10 cellular contexts compared by ENCODE assay signal in genomic region chr12:12358528-12358927, GRCh38. TPM values are rescaled to one million over a fixed set of nuclear protein-coding genes. Genes with fewer than 3 reads are reported as not detected.
DNase-seq lines count a peak whose midpoint lies in the region; ATAC-seq and TF ChIP-seq lines count a peak whose summit lies in the region.
"Had no signal": no experiment of that assay in that cellular context is flagged by ENCODE, and none has a peak within 500 bp of the region (broad histone marks: within the 10 kb centered on the region; RNA-seq: fewer than 3 reads in every experiment).

No MANE protein-coding gene starts in this region.

- H3K56ac ChIP-seq in IMR-90 (ENCODE audit: extremely low read depth, insufficient read depth, low read length) = no peak overlapping the region
- no peak overlapping the region for H3K56ac ChIP-seq in H9 (ENCODE audit: insufficient read length, low read depth, low read length)

- in situ Hi-C loops in IMR-90 (cut with MboI; ENCODE audit: low sequenced_read_pairs) = no loop called here

- H3K14ac ChIP-seq in IMR-90 (replicated peaks; ENCODE audit: low read depth, low read length) (peak overlapping the region; percentile 84; the same call in 1 of the 2 replicates), H9 (ENCODE audit: insufficient read depth, low read length) (no peak overlapping the region)

- H3K23ac ChIP-seq in IMR-90 (ENCODE audit: low read depth, low read length) (peak overlapping the region; percentile 71; the same call in 1 of the 2 replicates), H9 (ENCODE audit: insufficient read length, low read depth, low read length) (no peak overlapping the region)

- 0 out of 2 replicates have a peak, but pooled peaks cover 2% of the 10 kb centered on the region for H3K79me2 ChIP-seq in H9 (ENCODE audit: insufficient read depth, low read length)

- dilution Hi-C loops in IMR-90 (cut with HindIII; ENCODE audit: low sequenced_read_pairs, unreplicated experiment) = no loop called here

- H3K36me3 ChIP-seq in IMR-90 (ENCODE audit: control insufficient read depth, insufficient read depth, low read length) = peaks cover 4% of the 10 kb centered on the region
- peaks cover 0 to 4% of the 10 kb centered on the region in 2 donors for H3K36me3 ChIP-seq in thyroid gland

- H3K27me3 Mint-ChIP-seq in MCF 10A (ENCODE audit: insufficient read depth, unreplicated experiment) (no peaks in the 10 kb centered on the region), natural killer cell (ENCODE audit: low read depth in 2 of 2) (no peaks in the 10 kb centered on the region), H9 (ENCODE audit: low read depth) (no peaks in the 10 kb centered on the region)

- BruUV-seq in IMR-90 (replicated peaks; lab: Mats Ljungman, UMichigan) (no TSS peak), MCF 10A (replicated peaks; lab: Mats Ljungman, UMichigan) (no TSS peak)

- H2BK15ac ChIP-seq in IMR-90 (ENCODE audit: low read depth, low read length) = no peak overlapping the region
- no peak overlapping the region for H2BK15ac ChIP-seq in H9 (ENCODE audit: low read depth, low read length)

- H2AK9ac ChIP-seq in IMR-90 (replicated peaks; ENCODE audit: low read depth, low read length, poor library complexity) = no peak overlapping the region

- ATAC-seq in IMR-90 (ENCODE audit: low read depth) = no peak
- ATAC-seq in natural killer cell = no peak

- peaks cover 8% of the 10 kb centered on the region for H3K36me3 Mint-ChIP-seq in MCF 10A (ENCODE audit: insufficient read depth, unreplicated experiment)
- no peaks in the 10 kb centered on the region for H3K36me3 Mint-ChIP-seq in natural killer cell
- H3K36me3 Mint-ChIP-seq in H9 (ENCODE audit: insufficient read depth in 1 of 3, low read depth in 3 of 3) = no peaks in the 10 kb centered on the region; a peak in 2 of 7 replicates

- H3K27ac Mint-ChIP-seq in MCF 10A (ENCODE audit: low read depth, unreplicated experiment) (peak overlapping the region; percentile 94), natural killer cell (peak overlapping the region; percentile 92 to 97), H9 (no peak overlapping the region)

- no CpG with 5 or more reads among the region's 4 CpGs for WGBS in IMR-90 (ENCODE audit: extremely low coverage in 2 of 2, insufficient read length in 1 of 2), 2 experiments
- WGBS in H9 (ENCODE audit: extremely low coverage, insufficient read length, low lambda C conversion rate) = no CpG with 5 or more reads among the region's 4 CpGs
- 91 to 94% methylated on average over 4 of the region's 4 CpGs for WGBS in thyroid gland, 2 donors

- H4K8ac ChIP-seq in IMR-90 (ENCODE audit: low read depth in 2 of 2, low read length in 2 of 2) (peak overlapping the region in 1 of 2 experiments; percentile 86; a peak in 2 of 4 replicates), H9 (replicated peaks; ENCODE audit: insufficient read length, low read depth, low read length) (no peak overlapping the region)

- no peak for TF ChIP-seq RAD21 in IMR-90 (IDR thresholded peaks at IDR 0.05; ENCODE audit: low read length)

- H3K4me2 ChIP-seq in IMR-90 (ENCODE audit: low read depth, low read length) (no peak overlapping the region), H9 (ENCODE audit: insufficient read depth, insufficient read length, low read length) (no peak overlapping the region)

- no peak for TF ChIP-seq POLR2A in IMR-90 (IDR thresholded peaks at IDR 0.05; ENCODE audit: low read depth, low read length)
- no peak for TF ChIP-seq POLR2A in thyroid gland (IDR thresholded peaks at IDR 0.05)

- H3K27me3 ChIP-seq in AG04450 (ENCODE audit: control insufficient read depth, insufficient read depth, low read length) (no peaks in the 10 kb centered on the region), IMR-90 (ENCODE audit: control insufficient read depth, insufficient read depth, low read length) (no peaks in the 10 kb centered on the region), H9 (ENCODE audit: insufficient read depth, low read length) (no peaks in the 10 kb centered on the region), thyroid gland (no peaks in the 10 kb centered on the region)

- H2BK12ac ChIP-seq in H9 (ENCODE audit: insufficient read length, low read depth, low read length) = no peak overlapping the region

- peaks cover 3% of the 10 kb centered on the region; the same call in 1 of the 2 replicates for H3K9me1 ChIP-seq in IMR-90 (ENCODE audit: insufficient read depth, low read length)

- no peak overlapping the region for H3K9ac ChIP-seq in IMR-90 (ENCODE audit: low read depth, low read length)
- no peak overlapping the region for H3K9ac ChIP-seq in H9 (ENCODE audit: extremely low read depth, insufficient read length, low read length)

- H3K4me3 ChIP-seq in AG04450 (ENCODE audit: low read depth, low read length) (peak overlapping the region; percentile 93; the same call in 1 of the 2 replicates), IMR-90 (ENCODE audit: insufficient read depth, low read depth, low read length) (no peak overlapping the region), thyroid gland (replicated peaks in 1 of 3) (no peak overlapping the region)

- H2BK5ac ChIP-seq in IMR-90 (ENCODE audit: low read depth, low read length, poor library complexity, severe bottlenecking) = no peak overlapping the region
- no peak overlapping the region for H2BK5ac ChIP-seq in H9 (ENCODE audit: insufficient read length, low read length)

- no peaks in the 10 kb centered on the region for H3K9me3 ChIP-seq in AG04450 (ENCODE audit: control insufficient read depth, insufficient read depth, low read length)
- H3K9me3 ChIP-seq in IMR-90 (ENCODE audit: control insufficient read depth, insufficient read depth, low read length) = no peaks in the 10 kb centered on the region
- H3K9me3 ChIP-seq in H9 (ENCODE audit: control insufficient read depth, low read depth, low read length) = no peaks in the 10 kb centered on the region
- H3K9me3 ChIP-seq in thyroid gland = no peaks in the 10 kb centered on the region

- H3K9me3 Mint-ChIP-seq in MCF 10A (ENCODE audit: unreplicated experiment) (no peaks in the 10 kb centered on the region), natural killer cell (no peaks in the 10 kb centered on the region), H9 (no peaks in the 10 kb centered on the region)

- H4K91ac ChIP-seq in IMR-90 (ENCODE audit: insufficient read depth, low read depth, low read length) (no peak overlapping the region), H9 (ENCODE audit: insufficient read length, low read depth, low read length) (no peak overlapping the region)

- H3K4me3 Mint-ChIP-seq in MCF 10A (ENCODE audit: unreplicated experiment) (peak overlapping the region; percentile 91), natural killer cell (peak overlapping the region; percentile 96), H9 (peak overlapping the region in 1 of 2 experiments; percentile 85; a peak in 2 of 5 replicates)

- H3K27ac ChIP-seq in AG04450 (ENCODE audit: low read depth, low read length) (no peak overlapping the region), IMR-90 (ENCODE audit: insufficient read depth, low read length) (no peak overlapping the region), H9 (ENCODE audit: insufficient read length, low read depth, low read length) (no peak overlapping the region), thyroid gland (no peak overlapping the region)

- H4K5ac ChIP-seq in IMR-90 (ENCODE audit: low read depth, low read length) (no peak overlapping the region), H9 (ENCODE audit: insufficient read length, low read depth, low read length) (no peak overlapping the region)

- H3K4me1 ChIP-seq in IMR-90 (ENCODE audit: control insufficient read depth, insufficient read depth, low read length) = no peaks in the 10 kb centered on the region; the same call in 1 of the 2 replicates
- no peaks in the 10 kb centered on the region for H3K4me1 ChIP-seq in H9 (ENCODE audit: insufficient read depth, low read length)
- peaks cover 7 to 11% of the 10 kb centered on the region in 2 donors for H3K4me1 ChIP-seq in thyroid gland

- POLR2A ChIA-PET in AG04450 (lab: Yijun Ruan, JAX) = interaction anchor here (0.9 to 2.0 kb wide), 3 partner anchors 25 to 92 kb away, joined by 4 to 8 read pairs (median 5); partner anchors contain the start of gene LRP6
- POLR2A ChIA-PET in IMR-90 (lab: Charles Lee; ENCODE audit: unreplicated experiment) = no interaction called here
- POLR2A ChIA-PET in MCF 10A (lab: Yijun Ruan, JAX) = interaction anchor here (0.5 to 4.6 kb wide), 29 partner anchors 8 to 779 kb away, joined by 3 to 163 read pairs (median 5); partner anchors contain the start of genes CDKN1B, CREBL2, DUSP16 and LRP6

- H3K18ac ChIP-seq in IMR-90 (ENCODE audit: low read depth, low read length) = no peak overlapping the region
- no peak overlapping the region for H3K18ac ChIP-seq in H9 (ENCODE audit: insufficient read length, low read depth, low read length)

- H3K79me1 ChIP-seq in IMR-90 (ENCODE audit: low read depth in 1 of 2, low read length in 2 of 2) = peaks cover 25 to 34% of the 10 kb centered on the region in 2 experiments
- H3K79me1 ChIP-seq in H9 (ENCODE audit: insufficient read depth, low read depth, low read length, poor library complexity, severe bottlenecking) = no peaks in the 10 kb centered on the region

- no peak overlapping the region for H2BK20ac ChIP-seq in IMR-90 (ENCODE audit: low read depth, low read length)
- no peak overlapping the region for H2BK20ac ChIP-seq in H9 (ENCODE audit: low read depth, low read length, poor library complexity, severe bottlenecking)

- H3T11ph ChIP-seq in H9 (ENCODE audit: low read length) = no peak overlapping the region

- H2BK120ac ChIP-seq in IMR-90 (ENCODE audit: low read depth, low read length) = no peak overlapping the region
- H2BK120ac ChIP-seq in H9 (ENCODE audit: low read depth, low read length, poor library complexity, severe bottlenecking) = no peak overlapping the region

- H2AFZ ChIP-seq in IMR-90 (replicated peaks; ENCODE audit: low read length, poor library complexity) (no peak overlapping the region), H9 (ENCODE audit: low read length) (no peak overlapping the region)

- H4K20me1 ChIP-seq in IMR-90 (ENCODE audit: insufficient read depth, low read length) = no peaks in the 10 kb centered on the region
- H4K20me1 ChIP-seq in H9 (ENCODE audit: control insufficient read depth, insufficient read depth, insufficient read length) = no peaks in the 10 kb centered on the region

- DNase-seq in AG04450 (ENCODE audit: low read depth, low spot score) (no peak), IMR-90 (no peak), MCF 10A (ENCODE audit: unreplicated experiment) (no peak), natural killer cell (no peak), mucosa of gallbladder (ENCODE audit: low spot score) (no peak), H9 (no peak), thyroid gland (no peak), GDM1 (lab: John Stamatoyannopoulos, UW) (no peak)
- DNase-seq: NCI-H526 treated with DMSO at 0.1 percent for 48 hours; stimulated activated CD4-positive, alpha-beta T cell treated with anti-CD3 and anti-CD28 coated beads, Interleukin-4, amount 100 ng/mL, for 4 hours had no signal

- CTCF ChIA-PET in AG04450 (lab: Charles Lee) = interaction anchor here (0.6 to 2.1 kb wide), 7 partner anchors 8 to 378 kb away, joined by 3 to 11 read pairs (median 3); partner anchors contain the start of gene MANSC1
- CTCF ChIA-PET in IMR-90 (lab: Yijun Ruan, JAX) = interaction anchor here (1.2 to 1.8 kb wide), 3 partner anchors 10 to 378 kb away, joined by 4 to 7 read pairs (median 5); no protein-coding TSS in a partner anchor
- CTCF ChIA-PET in MCF 10A (lab: Yijun Ruan, JAX) = interaction anchor here (0.5 to 3.2 kb wide), 20 partner anchors 7 to 378 kb away, joined by 3 to 22 read pairs (median 6); partner anchors contain the start of gene MANSC1

- no peak for TF ChIP-seq CTCF in AG04450 (IDR thresholded peaks at IDR 0.05; ENCODE audit: low read depth, low read length)
- TF ChIP-seq CTCF in IMR-90 (conservative IDR thresholded peaks at IDR 0.05; ENCODE audit: low read depth, low read length) = no peak
- no peak for TF ChIP-seq CTCF in MCF 10A (IDR thresholded peaks at IDR 0.05; ENCODE audit: unreplicated experiment)
- TF ChIP-seq CTCF in natural killer cell (IDR thresholded peaks at IDR 0.05) = no peak
- TF ChIP-seq CTCF in H9 (conservative IDR thresholded peaks at IDR 0.05) = no peak
- TF ChIP-seq CTCF in thyroid gland (IDR thresholded peaks at IDR 0.05) = no peak

- intact Hi-C loops in IMR-90 (cut with micrococcal nuclease) (no loop called here), MCF 10A (cut with micrococcal nuclease) (no loop called here), natural killer cell (cut with micrococcal nuclease) (loop anchor here (5.0 to 10.0 kb wide), 2 partner anchors 204 to 646 kb away; partner anchors contain the start of genes DUSP16 and HEBP1), thyroid gland (cut with DNase I) (no loop called here)

- H3K23me2 ChIP-seq in H9 (ENCODE audit: insufficient read length, low read depth, low read length, poor library complexity, severe bottlenecking) = peaks cover 10% of the 10 kb centered on the region

- no peaks in the 10 kb centered on the region for H3K4me1 Mint-ChIP-seq in MCF 10A (ENCODE audit: insufficient read depth, unreplicated experiment)
- peaks cover 26 to 31% of the 10 kb centered on the region in 2 donors for H3K4me1 Mint-ChIP-seq in natural killer cell
- H3K4me1 Mint-ChIP-seq in H9 = peaks cover 25 to 27% of the 10 kb centered on the region in 2 experiments

- H3K4ac ChIP-seq in IMR-90 (ENCODE audit: low read depth, low read length) (no peak overlapping the region), H9 (ENCODE audit: low read depth, low read length) (no peak overlapping the region)

- no peak overlapping the region for H2AK5ac ChIP-seq in IMR-90 (ENCODE audit: low read depth, low read length)
- no peak overlapping the region for H2AK5ac ChIP-seq in H9 (ENCODE audit: insufficient read length, low read length)

RNA-seq across cellular contexts. Expression of gene BORCS5, which starts 1.6 kb away (rescaled TPM):
- polyA plus RNA-seq in AG04450 (2011; rRNA removed) = 13.6 and 14.1 TPM in 2 replicates
- 28.5 and 29.5 TPM in 2 replicates for polyA minus RNA-seq in AG04450 (2011; rRNA and poly(A)+ RNA removed)
- total RNA-seq in IMR-90 (2012; rRNA removed) = 14.7 and 18.3 TPM in 2 replicates
- polyA plus RNA-seq in IMR-90 (2012; rRNA removed) = 12.2 and 14.4 TPM in 2 replicates
- 8.1 and 9.6 TPM in 2 replicates for polyA plus RNA-seq in IMR-90 (2012; cell fraction: cytosol; rRNA removed)
- 4.5 and 9.3 TPM in 2 replicates for polyA plus RNA-seq in IMR-90 (2012; cell fraction: nucleus; rRNA removed; ENCODE audit: low replicate concordance)
- total RNA-seq in MCF 10A (2022) = 11.0 and 15.3 TPM in 2 replicates
- 10 to 100 TPM; 28.5 to 32.8 (median 29.2) TPM for total RNA-seq in natural killer cell
- 14.2 TPM for total RNA-seq in mucosa of gallbladder
- total RNA-seq in H9 (2021) = 13.4 and 13.9 TPM in 2 replicates
- 10 to 100 TPM; 10.3 to 23.7 (median 19.6) TPM for total RNA-seq in thyroid gland

RNA-seq across cellular contexts. Expression of gene MANSC1, which starts 8.5 kb away (rescaled TPM):
- polyA plus RNA-seq in AG04450 (2011; rRNA removed) = 2.8 and 4.2 TPM in 2 replicates
- polyA minus RNA-seq in AG04450 (2011; rRNA and poly(A)+ RNA removed) = 1.3 and 1.8 TPM in 2 replicates
- total RNA-seq in IMR-90 (2012; rRNA removed) = 1.1 TPM in 2 replicates
- polyA plus RNA-seq in IMR-90 (2012; rRNA removed) = 1.9 and 2.2 TPM in 2 replicates
- 1.6 and 2.0 TPM in 2 replicates for polyA plus RNA-seq in IMR-90 (2012; cell fraction: cytosol; rRNA removed)
- polyA plus RNA-seq in IMR-90 (2012; cell fraction: nucleus; rRNA removed; ENCODE audit: low replicate concordance) = 0.11 and 0.71 TPM in 2 replicates
- total RNA-seq in MCF 10A (2022) = 9.9 and 10.1 TPM in 2 replicates
- under 1 TPM; 0.05 to 0.63 (median 0.25) TPM for total RNA-seq in natural killer cell
- 66.7 TPM for total RNA-seq in mucosa of gallbladder
- 9.1 and 9.8 TPM in 2 replicates for total RNA-seq in H9 (2021)
- total RNA-seq in thyroid gland = 10 to 100 TPM; 15.3 to 59.0 (median 37.5) TPM

Comparison
In these comparisons a context has a peak if more than half of its experiments do, and no peak if none do; other contexts are left out.
1. H3K27ac Mint-ChIP-seq: peak in MCF 10A (single experiment) and natural killer cell (2 of 2); none in H9 (0 of 3).